9 cellular contexts compared by ENCODE assay signal in genomic region chr12:27383429-27384260, GRCh38. TPM values are rescaled to one million over a fixed set of nuclear protein-coding genes. Genes with fewer than 3 reads are reported as not detected.
DNase-seq lines count a peak whose midpoint lies in the region; ATAC-seq and TF ChIP-seq lines count a peak whose summit lies in the region.
"Had no signal": no experiment of that assay in that cellular context is flagged by ENCODE, and none has a peak within 500 bp of the region (broad histone marks: within the 10 kb centered on the region; RNA-seq: fewer than 3 reads in every experiment).

No MANE protein-coding gene starts in this region.

- no peak for TF ChIP-seq POLR2A in NB4 (IDR thresholded peaks at IDR 0.05; ENCODE audit: extremely low read depth, insufficient read length)

- no peaks in the 10 kb centered on the region for H3K27me3 ChIP-seq in left ventricle myocardium inferior (ENCODE audit: low read depth)

- TF ChIP-seq CTCF in NB4 (IDR thresholded peaks at IDR 0.05; ENCODE audit: low read depth, low read length) (peak; percentile 100), left ventricle myocardium inferior (IDR thresholded peaks at IDR 0.05; ENCODE audit: borderline replicate concordance) (peak; percentile 86)

- H3K36me3 ChIP-seq in left ventricle myocardium inferior: no peaks in the 10 kb centered on the region

- no peak overlapping the region for H3K4me3 ChIP-seq in NB4 (ENCODE audit: low read depth, low read length)
- H3K4me3 ChIP-seq in left ventricle myocardium inferior: no peak overlapping the region

- no peaks in the 10 kb centered on the region for H3K36me3 Mint-ChIP-seq in activated naive CD4-positive, alpha-beta T cell treated with anti-CD3 and anti-CD28 coated beads, Interleukin-2, amount 50 U/mL, for 72 hours
- H3K36me3 Mint-ChIP-seq: IgD-negative memory B cell had no signal

- intact Hi-C loops in left ventricle myocardium inferior (cut with micrococcal nuclease): no loop called here

- no peaks in the 10 kb centered on the region for H3K4me1 ChIP-seq in left ventricle myocardium inferior

- DNase-seq in CD1c-positive myeloid dendritic cell (ENCODE audit: extremely low spot score) (peak; percentile 79), NB4 (ENCODE audit: low read depth) (peak; percentile 89), SKM-1 treated with dmso at 0.1 percent for 144 hours (lab: John Stamatoyannopoulos, UW; ENCODE audit: unreplicated experiment) (peak; percentile 20), left ventricle myocardium inferior (peak; percentile 48), retina (peak; percentile 60)
- DNase-seq in activated naive CD4-positive, alpha-beta T cell treated with anti-CD3 and anti-CD28 coated beads, Interleukin-2, amount 50 U/mL, for 72 hours (ENCODE audit: low spot score in 2 of 2): peak; percentile 65 to 71

- no peaks in the 10 kb centered on the region for H3K9me3 Mint-ChIP-seq in activated naive CD4-positive, alpha-beta T cell treated with anti-CD3 and anti-CD28 coated beads, Interleukin-2, amount 50 U/mL, for 72 hours
- H3K9me3 Mint-ChIP-seq: IgD-negative memory B cell had no signal

- no peak overlapping the region for H3K27ac Mint-ChIP-seq in activated naive CD4-positive, alpha-beta T cell treated with anti-CD3 and anti-CD28 coated beads, Interleukin-2, amount 50 U/mL, for 72 hours
- H3K27ac Mint-ChIP-seq: IgD-negative memory B cell had no signal

- H3K9me3 ChIP-seq in left ventricle myocardium inferior (replicated peaks): no peaks in the 10 kb centered on the region

- no peak overlapping the region for H3K27ac ChIP-seq in left ventricle myocardium inferior (replicated peaks)

- ATAC-seq in GM21447 (IDR thresholded peaks at IDR 0.05; ENCODE audit: unreplicated experiment): peak; percentile 68
- ATAC-seq in activated naive CD4-positive, alpha-beta T cell treated with anti-CD3 and anti-CD28 coated beads, Interleukin-2, amount 50 U/mL, for 72 hours: peak; percentile 53 to 72
- no peak for ATAC-seq in GM18519 (IDR thresholded peaks at IDR 0.05; ENCODE audit: low FRiP score, unreplicated experiment)

RNA-seq across cellular contexts. Expression of gene BMAL2, which starts 51.0 kb away (rescaled TPM):
- total RNA-seq in activated naive CD4-positive, alpha-beta T cell treated with anti-CD3 and anti-CD28 coated beads, Interleukin-2, amount 50 U/mL, for 72 hours: 10 to 100 TPM in 1 of 2 donors, 1 to 10 TPM in 1; 7.4 to 14.5 TPM
- 1.5 TPM for total RNA-seq in left ventricle myocardium inferior

Comparison
In these comparisons a context has a peak if more than half of its experiments do, and no peak if none do; other contexts are left out.
1. DNase-seq: peak in every context shown above with its lines; median percentile 89 in NB4; 79 in CD1c-positive myeloid dendritic cell; 68 in activated naive CD4-positive, alpha-beta T cell treated with anti-CD3 and anti-CD28 coated beads, Interleukin-2, amount 50 U/mL, for 72 hours; 60 in retina; 48 in left ventricle myocardium inferior; 20 in SKM-1 treated with dmso at 0.1 percent for 144 hours.